In genomic region chr13:83796364-83796763, GRCh38 we compare ENCODE assay signal across 18 cellular contexts.
A peak's percentile ranks its signal among the peaks of the same experiment; 100 is the strongest.
DNase-seq lines count a peak whose midpoint lies in the region; ATAC-seq lines count a peak whose summit lies in the region.
"Had no signal": no experiment of that assay in that cellular context is flagged by ENCODE, and none has a peak within 500 bp of the region (broad histone marks: within the 10 kb centered on the region; RNA-seq: fewer than 3 reads in every experiment).

No MANE protein-coding gene starts in this region.

- ATAC-seq in Right ventricle myocardium inferior (no peak), right cardiac atrium (no peak)
- ATAC-seq: PC-3 had no signal

- no peaks in the 10 kb centered on the region for H3K4me1 ChIP-seq in right cardiac atrium (ENCODE audit: control insufficient read depth, insufficient read depth, low read length)
- H3K4me1 ChIP-seq: SJCRH30 had no signal

- no peaks in the 10 kb centered on the region for H3K9me3 ChIP-seq in right cardiac atrium (ENCODE audit: control insufficient read depth, low read length)
- H3K9me3 ChIP-seq: SJCRH30 had no signal

- no peak overlapping the region for H3K4me3 ChIP-seq in right cardiac atrium (ENCODE audit: low read length)
- H3K4me3 ChIP-seq: MG63, SJCRH30 had no signal

- no peaks in the 10 kb centered on the region for H3K27me3 ChIP-seq in right cardiac atrium (ENCODE audit: control insufficient read depth, insufficient read depth)
- H3K27me3 ChIP-seq: MG63, SJCRH30 had no signal

- intact Hi-C loops in Right ventricle myocardium inferior (cut with DNase I) (no loop called here), right cardiac atrium (cut with DNase I) (no loop called here)

- WGBS in right cardiac atrium, result 41% methylated on average over 2 of the region's 2 CpGs

- no peak overlapping the region for H3K27ac ChIP-seq in right cardiac atrium (ENCODE audit: low read length)
- H3K27ac ChIP-seq: C4-2B, SJCRH30 had no signal

- DNase-seq in Right ventricle myocardium inferior (ENCODE audit: missing footprints) (peak; percentile 15), right cardiac atrium (no peak), NCI-H1105 treated with DMSO at 0.1 percent for 48 hours (lab: John Stamatoyannopoulos, UW) (peak; percentile 14), SHP77 (lab: John Stamatoyannopoulos, UW) (peak; percentile 82 to 91), NCI-H146 (lab: John Stamatoyannopoulos, UW) (no peak), HuH-7 (ENCODE audit: low spot score) (no peak)
- DNase-seq in effector CD8-positive, alpha-beta T cell (lab: John Stamatoyannopoulos, UW), result no peak
- DNase-seq: ACHN, DMS79 treated with DMSO at 0.1 percent for 48 hours, Kasumi-1, MG63, NCI-H1930, NCI-H526 treated with DMSO at 0.1 percent for 48 hours, PC-3, RPMI8226, T1000 had no signal

Comparison
In these comparisons a context has a peak if more than half of its experiments do, and no peak if none do; other contexts are left out.
1. DNase-seq: peak in Right ventricle myocardium inferior (single experiment), NCI-H1105 treated with DMSO at 0.1 percent for 48 hours (single experiment) and SHP77 (2 of 2); none in right cardiac atrium (0 of 3), NCI-H146 (single experiment), effector CD8-positive, alpha-beta T cell (single experiment) and HuH-7 (single experiment).